ENCODE assay signal across 1 cellular context in genomic region chr11:70779433-70780245, GRCh38.
TF ChIP-seq lines count a peak whose summit lies in the region.

No MANE protein-coding gene starts in this region.

TF ChIP-seq in HepG2, 621 proteins besides CTCF, POLR2A, EP300 and RAD21 (continued from another document):
- no peak for TF ChIP-seq TAF1 (CRISPR knock-in tag; IDR thresholded peaks at IDR 0.05)
TF ChIP-seq in HepG2: peak in this region for 1.
